1 cellular context compared by ENCODE assay signal in the genomic region with DNA sequence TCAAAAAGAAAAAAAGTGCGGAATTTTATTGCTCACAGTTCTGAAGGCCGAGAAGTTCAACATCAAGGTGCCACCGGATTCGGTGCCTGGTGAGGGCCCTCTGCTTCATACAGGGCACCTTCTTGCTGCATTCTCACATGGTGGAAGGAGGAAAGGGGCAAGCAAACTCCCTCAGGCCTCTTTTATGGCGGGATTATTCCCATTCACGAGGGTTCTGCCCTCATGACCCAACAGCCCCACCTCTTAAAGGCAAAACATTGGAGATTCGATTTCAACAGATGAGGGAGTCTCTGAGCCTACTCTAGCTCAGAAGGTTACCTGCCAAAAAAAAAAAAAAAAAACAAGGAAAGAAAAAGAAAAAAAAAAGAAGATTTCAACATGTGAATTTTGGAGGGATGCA.
TF ChIP-seq lines count a peak whose summit lies in the region.

No MANE protein-coding gene starts in this region.

TF ChIP-seq in GM23338, 12 proteins besides CTCF, POLR2A, EP300 and RAD21 (continued from another document):
- TF ChIP-seq, protein P1, sequence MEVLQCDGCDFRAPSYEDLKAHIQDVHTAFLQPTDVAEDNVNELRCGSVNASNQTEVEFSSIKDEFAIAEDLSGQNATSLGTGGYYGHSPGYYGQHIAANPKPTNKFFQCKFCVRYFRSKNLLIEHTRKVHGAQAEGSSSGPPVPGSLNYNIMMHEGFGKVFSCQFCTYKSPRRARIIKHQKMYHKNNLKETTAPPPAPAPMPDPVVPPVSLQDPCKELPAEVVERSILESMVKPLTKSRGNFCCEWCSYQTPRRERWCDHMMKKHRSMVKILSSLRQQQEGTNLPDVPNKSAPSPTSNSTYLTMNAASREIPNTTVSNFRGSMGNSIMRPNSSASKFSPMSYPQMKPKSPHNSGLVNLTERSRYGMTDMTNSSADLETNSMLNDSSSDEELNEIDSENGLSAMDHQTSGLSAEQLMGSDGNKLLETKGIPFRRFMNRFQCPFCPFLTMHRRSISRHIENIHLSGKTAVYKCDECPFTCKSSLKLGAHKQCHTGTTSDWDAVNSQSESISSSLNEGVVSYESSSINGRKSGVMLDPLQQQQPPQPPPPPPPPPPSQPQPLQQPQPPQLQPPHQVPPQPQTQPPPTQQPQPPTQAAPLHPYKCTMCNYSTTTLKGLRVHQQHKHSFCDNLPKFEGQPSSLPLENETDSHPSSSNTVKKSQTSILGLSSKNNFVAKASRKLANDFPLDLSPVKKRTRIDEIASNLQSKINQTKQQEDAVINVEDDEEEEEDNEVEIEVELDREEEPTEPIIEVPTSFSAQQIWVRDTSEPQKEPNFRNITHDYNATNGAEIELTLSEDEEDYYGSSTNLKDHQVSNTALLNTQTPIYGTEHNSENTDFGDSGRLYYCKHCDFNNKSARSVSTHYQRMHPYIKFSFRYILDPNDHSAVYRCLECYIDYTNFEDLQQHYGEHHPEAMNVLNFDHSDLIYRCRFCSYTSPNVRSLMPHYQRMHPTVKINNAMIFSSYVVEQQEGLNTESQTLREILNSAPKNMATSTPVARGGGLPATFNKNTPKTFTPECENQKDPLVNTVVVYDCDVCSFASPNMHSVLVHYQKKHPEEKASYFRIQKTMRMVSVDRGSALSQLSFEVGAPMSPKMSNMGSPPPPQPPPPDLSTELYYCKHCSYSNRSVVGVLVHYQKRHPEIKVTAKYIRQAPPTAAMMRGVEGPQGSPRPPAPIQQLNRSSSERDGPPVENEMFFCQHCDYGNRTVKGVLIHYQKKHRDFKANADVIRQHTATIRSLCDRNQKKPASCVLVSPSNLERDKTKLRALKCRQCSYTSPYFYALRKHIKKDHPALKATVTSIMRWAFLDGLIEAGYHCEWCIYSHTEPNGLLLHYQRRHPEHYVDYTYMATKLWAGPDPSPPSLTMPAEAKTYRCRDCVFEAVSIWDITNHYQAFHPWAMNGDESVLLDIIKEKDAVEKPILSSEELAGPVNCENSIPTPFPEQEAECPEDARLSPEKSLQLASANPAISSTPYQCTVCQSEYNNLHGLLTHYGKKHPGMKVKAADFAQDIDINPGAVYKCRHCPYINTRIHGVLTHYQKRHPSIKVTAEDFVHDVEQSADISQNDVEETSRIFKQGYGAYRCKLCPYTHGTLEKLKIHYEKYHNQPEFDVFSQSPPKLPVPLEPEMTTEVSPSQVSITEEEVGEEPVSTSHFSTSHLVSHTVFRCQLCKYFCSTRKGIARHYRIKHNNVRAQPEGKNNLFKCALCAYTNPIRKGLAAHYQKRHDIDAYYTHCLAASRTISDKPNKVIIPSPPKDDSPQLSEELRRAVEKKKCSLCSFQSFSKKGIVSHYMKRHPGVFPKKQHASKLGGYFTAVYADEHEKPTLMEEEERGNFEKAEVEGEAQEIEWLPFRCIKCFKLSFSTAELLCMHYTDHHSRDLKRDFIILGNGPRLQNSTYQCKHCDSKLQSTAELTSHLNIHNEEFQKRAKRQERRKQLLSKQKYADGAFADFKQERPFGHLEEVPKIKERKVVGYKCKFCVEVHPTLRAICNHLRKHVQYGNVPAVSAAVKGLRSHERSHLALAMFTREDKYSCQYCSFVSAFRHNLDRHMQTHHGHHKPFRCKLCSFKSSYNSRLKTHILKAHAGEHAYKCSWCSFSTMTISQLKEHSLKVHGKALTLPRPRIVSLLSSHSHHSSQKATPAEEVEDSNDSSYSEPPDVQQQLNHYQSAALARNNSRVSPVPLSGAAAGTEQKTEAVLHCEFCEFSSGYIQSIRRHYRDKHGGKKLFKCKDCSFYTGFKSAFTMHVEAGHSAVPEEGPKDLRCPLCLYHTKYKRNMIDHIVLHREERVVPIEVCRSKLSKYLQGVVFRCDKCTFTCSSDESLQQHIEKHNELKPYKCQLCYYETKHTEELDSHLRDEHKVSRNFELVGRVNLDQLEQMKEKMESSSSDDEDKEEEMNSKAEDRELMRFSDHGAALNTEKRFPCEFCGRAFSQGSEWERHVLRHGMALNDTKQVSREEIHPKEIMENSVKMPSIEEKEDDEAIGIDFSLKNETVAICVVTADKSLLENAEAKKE (CRISPR knock-in tag; IDR thresholded peaks at IDR 0.05), result no peak
- no peak for TF ChIP-seq STAT1 (IDR thresholded peaks at IDR 0.05; ENCODE audit: unreplicated experiment)
- no peak for TF ChIP-seq CREB1 (CRISPR knock-in tag; IDR thresholded peaks at IDR 0.05; ENCODE audit: low read depth)
- TF ChIP-seq, protein P2, sequence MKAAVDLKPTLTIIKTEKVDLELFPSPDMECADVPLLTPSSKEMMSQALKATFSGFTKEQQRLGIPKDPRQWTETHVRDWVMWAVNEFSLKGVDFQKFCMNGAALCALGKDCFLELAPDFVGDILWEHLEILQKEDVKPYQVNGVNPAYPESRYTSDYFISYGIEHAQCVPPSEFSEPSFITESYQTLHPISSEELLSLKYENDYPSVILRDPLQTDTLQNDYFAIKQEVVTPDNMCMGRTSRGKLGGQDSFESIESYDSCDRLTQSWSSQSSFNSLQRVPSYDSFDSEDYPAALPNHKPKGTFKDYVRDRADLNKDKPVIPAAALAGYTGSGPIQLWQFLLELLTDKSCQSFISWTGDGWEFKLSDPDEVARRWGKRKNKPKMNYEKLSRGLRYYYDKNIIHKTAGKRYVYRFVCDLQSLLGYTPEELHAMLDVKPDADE (IDR thresholded peaks at IDR 0.05), result no peak
- no peak for TF ChIP-seq ZNF114 (CRISPR knock-in tag; IDR thresholded peaks at IDR 0.05)
- TF ChIP-seq EZH2 (IDR thresholded peaks at IDR 0.05; ENCODE audit: low read depth, unreplicated experiment), result no peak
- no peak for TF ChIP-seq POLR2AphosphoS5 (IDR thresholded peaks at IDR 0.05; ENCODE audit: low read depth)
- TF ChIP-seq REST (IDR thresholded peaks at IDR 0.05; ENCODE audit: unreplicated experiment), result no peak
- no peak for TF ChIP-seq NANOG (IDR thresholded peaks at IDR 0.05; ENCODE audit: borderline replicate concordance)
